ENCODE assay signal across 8 cellular contexts in the genomic region with DNA sequence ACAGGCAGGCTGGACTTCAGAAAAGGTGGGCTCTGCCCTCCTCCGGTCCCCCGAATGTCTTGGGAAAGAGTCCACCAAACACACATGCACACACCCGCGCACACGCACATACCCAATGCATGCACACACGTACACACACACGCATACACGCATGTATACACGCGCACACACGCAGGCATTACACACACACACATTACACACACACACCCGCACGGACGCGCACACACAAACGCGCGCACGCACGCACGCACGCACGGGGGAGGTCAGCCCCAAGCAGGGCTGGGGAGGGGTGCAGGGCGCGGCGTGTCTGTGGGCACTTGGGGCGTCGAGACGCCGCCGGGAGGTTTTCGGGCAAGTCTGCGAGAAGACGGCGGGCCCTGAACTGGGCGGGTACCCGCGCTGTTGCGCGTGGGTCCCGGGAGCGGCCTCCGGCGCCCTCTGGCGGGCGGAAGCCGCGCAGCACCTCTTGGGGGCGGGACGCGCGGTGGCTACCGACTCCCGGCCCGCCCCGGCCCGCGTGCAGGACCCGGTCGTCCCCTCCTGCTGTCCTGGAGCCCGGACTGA. TPM values are rescaled to one million over a fixed set of nuclear protein-coding genes. Genes with fewer than 3 reads are reported as not detected.
DNase-seq lines count a peak whose midpoint lies in the region; ATAC-seq, FAIRE-seq and TF ChIP-seq lines count a peak whose summit lies in the region.

No MANE protein-coding gene starts in this region.

- H4K20me1 ChIP-seq in DOHH2 (ENCODE audit: control insufficient read depth, insufficient read depth, low read depth, low read length): no peaks in the 10 kb centered on the region

- H3K4me3 ChIP-seq in DOHH2 (ENCODE audit: low read length) (peak overlapping the region; percentile 70), fibroblast of the aortic adventitia (ENCODE audit: low read depth, low read length) (peak overlapping the region; percentile 68)

- H3K9me3 Mint-ChIP-seq in activated T-helper 2 cell treated with anti-CD3 and anti-CD28 coated beads, Interferon-gamma antibody, Interleukin-2, Interleukin-4, amounts not matched to agents 10 μg/mL and 5 μg/mL and 100 μg/mL, durations not matched to agents 14 hours and 24 hours and 36 hours: no peaks in the 10 kb centered on the region
- no peaks in the 10 kb centered on the region for H3K9me3 Mint-ChIP-seq in nephron

- H3K9me3 ChIP-seq in DOHH2 (ENCODE audit: control insufficient read depth, insufficient read depth, low read length): no peaks in the 10 kb centered on the region

- peaks cover 8% of the 10 kb centered on the region for H3K4me1 ChIP-seq in DOHH2 (ENCODE audit: control insufficient read depth, low read length)

- H3K9me2 ChIP-seq in DOHH2 (replicated peaks; ENCODE audit: control insufficient read depth, low read length): no peaks in the 10 kb centered on the region

- ATAC-seq in HG03039 (IDR thresholded peaks at IDR 0.05; ENCODE audit: unreplicated experiment): peak; percentile 40
- ATAC-seq in stimulated activated naive CD8-positive, alpha-beta T cell treated with anti-CD3 and anti-CD28 coated beads, Interleukin-15, Interleukin-2, amounts not matched to agents 100 U/mL and 50 U/mL, for 24 hours: peak; percentile 81
- ATAC-seq in HG02610 (IDR thresholded peaks at IDR 0.05; ENCODE audit: unreplicated experiment): no peak

- TF ChIP-seq CTCF in DOHH2 (IDR thresholded peaks at IDR 0.05; ENCODE audit: low read depth, low read length, poor library complexity, severe bottlenecking): peak; percentile 46
- peak; percentile 74 for TF ChIP-seq CTCF in fibroblast of the aortic adventitia (IDR thresholded peaks at IDR 0.05; ENCODE audit: insufficient read depth, low read length)
- peak; percentile 98 to 99 (median 99) for TF ChIP-seq CTCF in nephron (IDR thresholded peaks at IDR 0.05; ENCODE audit: unreplicated experiment in 3 of 3)

- no peak overlapping the region for H3K27ac Mint-ChIP-seq in activated T-helper 2 cell treated with anti-CD3 and anti-CD28 coated beads, Interferon-gamma antibody, Interleukin-2, Interleukin-4, amounts not matched to agents 10 μg/mL and 5 μg/mL and 100 μg/mL, durations not matched to agents 14 hours and 24 hours and 36 hours
- H3K27ac Mint-ChIP-seq in nephron: peak overlapping the region in 2 of 3 experiments; percentile 53 to 59

- peaks cover 2% of the 10 kb centered on the region for H3K4me1 Mint-ChIP-seq in activated T-helper 2 cell treated with anti-CD3 and anti-CD28 coated beads, Interferon-gamma antibody, Interleukin-2, Interleukin-4, amounts not matched to agents 10 μg/mL and 5 μg/mL and 100 μg/mL, durations not matched to agents 14 hours and 24 hours and 36 hours (ENCODE audit: low read depth)
- H3K4me1 Mint-ChIP-seq in nephron: peaks cover 28% of the 10 kb centered on the region

- H3K79me2 ChIP-seq in DOHH2 (ENCODE audit: control insufficient read depth, low read length): no peaks in the 10 kb centered on the region

- no peaks in the 10 kb centered on the region for H3K36me3 Mint-ChIP-seq in activated T-helper 2 cell treated with anti-CD3 and anti-CD28 coated beads, Interferon-gamma antibody, Interleukin-2, Interleukin-4, amounts not matched to agents 10 μg/mL and 5 μg/mL and 100 μg/mL, durations not matched to agents 14 hours and 24 hours and 36 hours (ENCODE audit: low read depth)
- H3K36me3 Mint-ChIP-seq in nephron (ENCODE audit: low read depth): peaks cover 22% of the 10 kb centered on the region

- peak overlapping the region; percentile 61 for H3K4me2 ChIP-seq in DOHH2 (ENCODE audit: low read length)

- H3K4me3 Mint-ChIP-seq in activated T-helper 2 cell treated with anti-CD3 and anti-CD28 coated beads, Interferon-gamma antibody, Interleukin-2, Interleukin-4, amounts not matched to agents 10 μg/mL and 5 μg/mL and 100 μg/mL, durations not matched to agents 14 hours and 24 hours and 36 hours (ENCODE audit: low read depth): peak overlapping the region; percentile 67
- H3K4me3 Mint-ChIP-seq in nephron: peak overlapping the region; percentile 78 to 95 (median 85)

- H3K27me3 Mint-ChIP-seq in activated T-helper 2 cell treated with anti-CD3 and anti-CD28 coated beads, Interferon-gamma antibody, Interleukin-2, Interleukin-4, amounts not matched to agents 10 μg/mL and 5 μg/mL and 100 μg/mL, durations not matched to agents 14 hours and 24 hours and 36 hours (ENCODE audit: low read depth): peaks cover 48% of the 10 kb centered on the region
- H3K27me3 Mint-ChIP-seq in nephron (ENCODE audit: low read depth): peaks cover 39% of the 10 kb centered on the region

- no peak for FAIRE-seq in RCC 7860 (lab: Jason Lieb, UNC)

- no peaks in the 10 kb centered on the region for H3K36me3 ChIP-seq in DOHH2 (ENCODE audit: control insufficient read depth, low read length)

- DNase-seq in RCC 7860 (ENCODE audit: low spot score): peak; percentile 33
- peak; percentile 77 for DNase-seq in activated T-helper 2 cell treated with anti-CD3 and anti-CD28 coated beads, Interferon-gamma antibody, Interleukin-2, Interleukin-4, amounts not matched to agents 10 μg/mL and 5 μg/mL and 100 μg/mL, durations not matched to agents 14 hours and 24 hours and 36 hours (ENCODE audit: low spot score)
- peak; percentile 61 for DNase-seq in fibroblast of the aortic adventitia (ENCODE audit: low read depth)
- DNase-seq in stimulated activated naive CD8-positive, alpha-beta T cell treated with anti-CD3 and anti-CD28 coated beads, Interleukin-15, Interleukin-2, amounts not matched to agents 100 U/mL and 50 U/mL, for 24 hours: peak; percentile 85

- H3F3A ChIP-seq in DOHH2 (ENCODE audit: control insufficient read depth, insufficient read depth): no peaks in the 10 kb centered on the region

- peaks cover 26% of the 10 kb centered on the region for H3K27me3 ChIP-seq in DOHH2 (ENCODE audit: control insufficient read depth, low read length)

- no peak overlapping the region for H3K27ac ChIP-seq in DOHH2 (ENCODE audit: low read depth, low read length)

- intact Hi-C loops in activated T-helper 2 cell treated with anti-CD3 and anti-CD28 coated beads, Interferon-gamma antibody, Interleukin-2, Interleukin-4, amounts not matched to agents 10 μg/mL and 5 μg/mL and 100 μg/mL, durations not matched to agents 14 hours and 24 hours and 36 hours (cut with micrococcal nuclease): loop anchor here (5.0 kb wide), 1 partner anchor 40 kb away; no protein-coding TSS in a partner anchor

RNA-seq across cellular contexts. Expression of a gene that starts 3.5 kb away (rescaled TPM):
- 0.71 and 1.5 TPM in 2 replicates for total RNA-seq in activated T-helper 2 cell treated with anti-CD3 and anti-CD28 coated beads, Interferon-gamma antibody, Interleukin-2, Interleukin-4, amounts not matched to agents 10 μg/mL and 5 μg/mL and 100 μg/mL, durations not matched to agents 14 hours and 24 hours and 36 hours
- 18.4 and 62.3 TPM in 2 replicates for total RNA-seq in fibroblast of the aortic adventitia (ENCODE audit: low replicate concordance)

RNA-seq across cellular contexts. Expression of a gene that starts 5.6 kb away (rescaled TPM):
- total RNA-seq in activated T-helper 2 cell treated with anti-CD3 and anti-CD28 coated beads, Interferon-gamma antibody, Interleukin-2, Interleukin-4, amounts not matched to agents 10 μg/mL and 5 μg/mL and 100 μg/mL, durations not matched to agents 14 hours and 24 hours and 36 hours: not detected in 2 replicates
- 2.1 and 20.1 TPM in 2 replicates for total RNA-seq in fibroblast of the aortic adventitia (ENCODE audit: low replicate concordance)

RNA-seq across cellular contexts. Expression of a gene that starts 42.8 kb away (rescaled TPM):
- 0.09 and 0.32 TPM in 2 replicates for total RNA-seq in activated T-helper 2 cell treated with anti-CD3 and anti-CD28 coated beads, Interferon-gamma antibody, Interleukin-2, Interleukin-4, amounts not matched to agents 10 μg/mL and 5 μg/mL and 100 μg/mL, durations not matched to agents 14 hours and 24 hours and 36 hours
- total RNA-seq in fibroblast of the aortic adventitia (ENCODE audit: low replicate concordance): 2.8 TPM in 1 of 2 replicates, not detected in the other

Comparison
In these comparisons a context has a peak if more than half of its experiments do, and no peak if none do; other contexts are left out.
1. CTCF ChIP-seq: peak in every context shown above with its lines; median percentile 99 in nephron; 74 in fibroblast of the aortic adventitia; 46 in DOHH2.
2. DNase-seq: peak in every context shown above with its lines; median percentile 85 in stimulated activated naive CD8-positive, alpha-beta T cell treated with anti-CD3 and anti-CD28 coated beads, Interleukin-15, Interleukin-2, amounts not matched to agents 100 U/mL and 50 U/mL, for 24 hours; 77 in activated T-helper 2 cell treated with anti-CD3 and anti-CD28 coated beads, Interferon-gamma antibody, Interleukin-2, Interleukin-4, amounts not matched to agents 10 μg/mL and 5 μg/mL and 100 μg/mL, durations not matched to agents 14 hours and 24 hours and 36 hours; 61 in fibroblast of the aortic adventitia; 33 in RCC 7860.